In genomic region chr3:168511428-168512014, GRCh38 we compare ENCODE assay signal across 9 cellular contexts.
A peak's percentile ranks its signal among the peaks of the same experiment; 100 is the strongest.
DNase-seq lines count a peak whose midpoint lies in the region; ATAC-seq and TF ChIP-seq lines count a peak whose summit lies in the region.
"Had no signal": no experiment of that assay in that cellular context is flagged by ENCODE, and none has a peak within 500 bp of the region (broad histone marks: within the 10 kb centered on the region; RNA-seq: fewer than 3 reads in every experiment).

No MANE protein-coding gene starts in this region.

- TF ChIP-seq POLR2A in Peyer's patch (IDR thresholded peaks at IDR 0.05), result no peak

- H3K27me3 Mint-ChIP-seq in glutamatergic neuron (ENCODE audit: unreplicated experiment), result no peaks in the 10 kb centered on the region
- H3K27me3 Mint-ChIP-seq: dendritic cell treated with granulocyte-macrophage colony-stimulating factor and Interleukin-4, amounts not matched to agents 40 ng/mL and 50 ng/mL, for 4 days had no signal

- no peaks in the 10 kb centered on the region for H3K36me3 ChIP-seq in Peyer's patch

- no peaks in the 10 kb centered on the region for H3K36me3 Mint-ChIP-seq in glutamatergic neuron (ENCODE audit: unreplicated experiment)

- H3K27me3 ChIP-seq in AG04450 (ENCODE audit: control insufficient read depth, insufficient read depth, low read length) (no peaks in the 10 kb centered on the region), Peyer's patch (no peaks in the 10 kb centered on the region)

- H3K27ac ChIP-seq in AG04450 (ENCODE audit: low read depth, low read length), result no peak overlapping the region
- no peak overlapping the region for H3K27ac ChIP-seq in Peyer's patch

- no peak overlapping the region for H3K27ac Mint-ChIP-seq in glutamatergic neuron (ENCODE audit: unreplicated experiment)
- H3K27ac Mint-ChIP-seq: dendritic cell treated with granulocyte-macrophage colony-stimulating factor and Interleukin-4, amounts not matched to agents 40 ng/mL and 50 ng/mL, for 4 days had no signal

- peaks cover 27% of the 10 kb centered on the region for H3K4me1 Mint-ChIP-seq in glutamatergic neuron (ENCODE audit: low read depth, unreplicated experiment)

- CTCF ChIA-PET in AG04450 (lab: Charles Lee), result interaction anchor here (0.5 to 2.0 kb wide), 26 partner anchors 9 to 690 kb away, joined by 3 to 67 read pairs (median 4); no protein-coding TSS in a partner anchor

- H3K9me3 Mint-ChIP-seq in glutamatergic neuron (ENCODE audit: unreplicated experiment), result peaks cover 1% of the 10 kb centered on the region
- H3K9me3 Mint-ChIP-seq: dendritic cell treated with granulocyte-macrophage colony-stimulating factor and Interleukin-4, amounts not matched to agents 40 ng/mL and 50 ng/mL, for 4 days had no signal

- no peak overlapping the region for H3K4me3 ChIP-seq in AG04450 (ENCODE audit: low read depth, low read length)
- no peak overlapping the region for H3K4me3 ChIP-seq in Peyer's patch

- intact Hi-C loops in posterior vena cava (cut with DNase I), result no loop called here

- H3K4me1 ChIP-seq in Peyer's patch, result no peaks in the 10 kb centered on the region

- POLR2A ChIA-PET in AG04450 (lab: Yijun Ruan, JAX), result no interaction called here

- no peak overlapping the region for H3K4me3 Mint-ChIP-seq in glutamatergic neuron (ENCODE audit: unreplicated experiment)
- H3K4me3 Mint-ChIP-seq: dendritic cell treated with granulocyte-macrophage colony-stimulating factor and Interleukin-4, amounts not matched to agents 40 ng/mL and 50 ng/mL, for 4 days had no signal

- peak; percentile 68 for TF ChIP-seq CTCF in AG04450 (IDR thresholded peaks at IDR 0.05; ENCODE audit: low read depth, low read length)
- peak; percentile 67 for TF ChIP-seq CTCF in GM12872 (IDR thresholded peaks at IDR 0.05; ENCODE audit: insufficient read depth, low read depth, low read length)
- TF ChIP-seq CTCF in Peyer's patch (IDR thresholded peaks at IDR 0.05), result peak in 4 of 6 experiments; percentile 20 to 38 (median 33)
- TF ChIP-seq CTCF in glutamatergic neuron (IDR thresholded peaks at IDR 0.05; ENCODE audit: partially characterized antibody, unreplicated experiment), result peak; percentile 62

- no peak for ATAC-seq in GM21529 (IDR thresholded peaks at IDR 0.05; ENCODE audit: unreplicated experiment)

- DNase-seq in AG04450 (ENCODE audit: low read depth, low spot score) (no peak), Peyer's patch (no peak), glutamatergic neuron (no peak), NOMO-1 treated with DMSO at 0.1 percent for 48 hours (lab: John Stamatoyannopoulos, UW; ENCODE audit: unreplicated experiment) (no peak), posterior vena cava (ENCODE audit: low spot score) (no peak), iPS-NIHi7 (ENCODE audit: extremely low spot score) (no peak)

- H3K9me3 ChIP-seq in AG04450 (ENCODE audit: control insufficient read depth, insufficient read depth, low read length) (no peaks in the 10 kb centered on the region), Peyer's patch (no peaks in the 10 kb centered on the region)
